8 cellular contexts compared by ENCODE assay signal in the genomic region with DNA sequence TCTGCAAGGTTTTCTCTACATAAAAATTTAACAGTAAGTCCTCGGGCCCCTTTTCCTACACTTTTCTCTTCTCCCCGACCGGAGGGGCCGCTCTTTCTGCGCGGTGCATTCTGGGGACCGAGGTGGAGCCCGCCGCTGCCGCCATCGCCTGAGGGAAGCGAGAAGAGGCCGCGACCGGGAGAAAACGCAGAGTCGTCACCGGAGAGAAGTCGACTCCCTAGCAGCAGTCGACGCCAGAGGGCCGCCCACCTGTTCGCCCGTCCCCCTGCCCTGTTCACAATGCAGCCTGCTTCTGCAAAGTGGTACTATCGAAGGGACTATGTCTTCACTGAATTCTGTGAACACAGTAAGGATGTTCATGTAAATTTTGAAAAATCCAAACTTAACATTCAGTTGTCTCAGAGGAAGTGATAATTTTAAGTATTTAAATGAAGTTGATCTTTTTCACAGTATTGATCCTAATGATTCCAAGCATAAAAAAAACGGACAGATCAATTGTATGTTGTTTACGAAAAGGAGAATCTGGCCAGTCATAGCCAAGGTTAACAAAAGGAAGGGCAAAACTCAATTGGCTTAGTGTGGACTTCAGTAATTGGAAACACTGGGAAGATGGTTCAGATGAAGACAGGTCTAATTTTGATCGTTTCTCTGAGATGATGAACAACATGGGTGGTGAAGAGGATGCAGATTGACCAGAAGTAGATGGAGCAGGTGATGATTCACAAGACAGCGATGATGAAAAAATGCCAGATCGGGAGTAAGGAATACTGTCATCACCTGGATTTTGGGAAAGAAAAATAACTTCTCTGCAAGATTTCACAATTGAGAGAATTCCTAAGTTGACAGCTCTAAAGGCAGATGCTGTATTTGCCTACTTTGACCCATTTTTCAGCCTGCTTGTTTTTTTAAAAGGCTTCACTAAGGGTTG. TPM values are rescaled to one million over a fixed set of nuclear protein-coding genes. Genes with fewer than 3 reads are reported as not detected.
A peak's percentile ranks its signal among the peaks of the same experiment; 100 is the strongest.
DNase-seq lines count a peak whose midpoint lies in the region; ATAC-seq and TF ChIP-seq lines count a peak whose summit lies in the region.

No MANE protein-coding gene starts in this region.

- no peaks in the 10 kb centered on the region for H3K27me3 ChIP-seq in lung (ENCODE audit: control insufficient read depth, insufficient read depth)

- TF ChIP-seq CTCF in cardiac fibroblast (IDR thresholded peaks at IDR 0.05; ENCODE audit: low read depth, low read length) (no peak), lung (IDR thresholded peaks at IDR 0.05; ENCODE audit: control extremely low read depth, extremely low read depth) (no peak)

- H3K27me3 Mint-ChIP-seq in activated CD4-positive, alpha-beta T cell treated with anti-CD3 and anti-CD28 coated beads for 36 hours: no peaks in the 10 kb centered on the region

- peaks cover 0 to 4% of the 10 kb centered on the region in 2 donors for H3K4me1 ChIP-seq in lung (ENCODE audit: control insufficient read depth in 2 of 2, insufficient read depth in 2 of 2, low read length in 2 of 2)

- peak; percentile 34 for ATAC-seq in activated CD4-positive, alpha-beta T cell treated with anti-CD3 and anti-CD28 coated beads for 36 hours
- peak; percentile 47 for ATAC-seq in lung (ENCODE audit: insufficient read depth, low FRiP score)

- POLR2A ChIA-PET in activated CD4-positive, alpha-beta T cell treated with anti-CD3 and anti-CD28 coated beads for 36 hours (lab: Charles Lee): interaction anchor here (0.6 to 0.7 kb wide), 2 partner anchors 39 to 109 kb away, joined by 3 to 4 read pairs; no protein-coding TSS in a partner anchor

- no peaks in the 10 kb centered on the region for H3K9me3 Mint-ChIP-seq in activated CD4-positive, alpha-beta T cell treated with anti-CD3 and anti-CD28 coated beads for 36 hours (ENCODE audit: low read depth)

- H3K27ac Mint-ChIP-seq in activated CD4-positive, alpha-beta T cell treated with anti-CD3 and anti-CD28 coated beads for 36 hours: peak overlapping the region; percentile 79

- H3K4me3 ChIP-seq in cardiac fibroblast (replicated peaks in 1 of 2; ENCODE audit: low read depth in 2 of 2, low read length in 2 of 2) (no peak overlapping the region), lung (no peak overlapping the region)

- intact Hi-C loops in activated CD4-positive, alpha-beta T cell treated with anti-CD3 and anti-CD28 coated beads for 36 hours (cut with DNase I, micrococcal nuclease): loop anchor here in 1 of 2 experiments (1.0 kb wide), 1 partner anchor 524 kb away; the partner anchor contains the start of genes ADGRF3 and SELENOI

- peaks cover 19% of the 10 kb centered on the region for H3K36me3 Mint-ChIP-seq in activated CD4-positive, alpha-beta T cell treated with anti-CD3 and anti-CD28 coated beads for 36 hours (ENCODE audit: low read depth)

- peaks cover 69% of the 10 kb centered on the region for H3K4me1 Mint-ChIP-seq in activated CD4-positive, alpha-beta T cell treated with anti-CD3 and anti-CD28 coated beads for 36 hours

- 22 to 42% methylated on average over 30 of the region's 30 CpGs for WGBS in lung, 2 donors

- CTCF ChIA-PET in activated CD4-positive, alpha-beta T cell treated with anti-CD3 and anti-CD28 coated beads for 36 hours (lab: Charles Lee): no interaction called here

- no peaks in the 10 kb centered on the region for H3K36me3 ChIP-seq in lung (ENCODE audit: control insufficient read depth in 2 of 2, insufficient read depth in 2 of 2, low read length in 2 of 2)

- DNase-seq in G401 (ENCODE audit: low spot score) (peak; percentile 13), cardiac fibroblast (ENCODE audit: low read depth in 2 of 2) (peak; percentile 7 to 10), lung (ENCODE audit: low spot score) (peak; percentile 32), NCI-H69 (lab: John Stamatoyannopoulos, UW) (no peak), SKM-1 treated with dmso at 0.1 percent for 144 hours (lab: John Stamatoyannopoulos, UW; ENCODE audit: unreplicated experiment) (no peak), DMS 273 (lab: John Stamatoyannopoulos, UW; ENCODE audit: unreplicated experiment) (no peak)
- DNase-seq in activated CD4-positive, alpha-beta T cell treated with anti-CD3 and anti-CD28 coated beads for 36 hours: peak; percentile 82
- DNase-seq in stimulated activated CD8-positive, alpha-beta memory T cell treated with anti-CD3 and anti-CD28 coated beads, Interleukin-2, amount 100 ng/mL, for 48 hours (ENCODE audit: low read depth in 2 of 2): peak; percentile 60 to 62

- no peak overlapping the region for H3K27ac ChIP-seq in lung (ENCODE audit: low read depth in 1 of 2, low read length in 1 of 2)

- H3K9me3 ChIP-seq in lung (ENCODE audit: control insufficient read depth in 2 of 2, insufficient read depth in 1 of 2, low read length in 1 of 2): no peaks in the 10 kb centered on the region

- peak overlapping the region; percentile 72 for H3K4me3 Mint-ChIP-seq in activated CD4-positive, alpha-beta T cell treated with anti-CD3 and anti-CD28 coated beads for 36 hours

- in situ Hi-C loops in G401 (cut with HindIII; ENCODE audit: low sequenced_read_pairs): no loop called here

RNA-seq across cellular contexts. Expression of gene ASXL2, which starts 55.8 kb away (rescaled TPM):
- total RNA-seq in G401 (2014; rRNA removed; shearing (Covaris generic)): 5.7 and 10.7 TPM in 2 replicates
- total RNA-seq in activated CD4-positive, alpha-beta T cell treated with anti-CD3 and anti-CD28 coated beads for 36 hours: 10 to 100 TPM; 36.8 to 46.4 TPM
- total RNA-seq in lung: 10 to 100 TPM; 18.4 to 29.0 TPM
- polyA plus RNA-seq in lung: 1 to 10 TPM; 2.4 to 6.2 TPM

Comparison
In these comparisons a context has a peak if more than half of its experiments do, and no peak if none do; other contexts are left out.
1. DNase-seq: peak in G401 (single experiment), activated CD4-positive, alpha-beta T cell treated with anti-CD3 and anti-CD28 coated beads for 36 hours (single experiment), cardiac fibroblast (2 of 2), lung (single experiment) and stimulated activated CD8-positive, alpha-beta memory T cell treated with anti-CD3 and anti-CD28 coated beads, Interleukin-2, amount 100 ng/mL, for 48 hours (2 of 2); none in NCI-H69 (single experiment), SKM-1 treated with dmso at 0.1 percent for 144 hours (single experiment) and DMS 273 (single experiment).